12 cellular contexts compared by ENCODE assay signal in the genomic region with DNA sequence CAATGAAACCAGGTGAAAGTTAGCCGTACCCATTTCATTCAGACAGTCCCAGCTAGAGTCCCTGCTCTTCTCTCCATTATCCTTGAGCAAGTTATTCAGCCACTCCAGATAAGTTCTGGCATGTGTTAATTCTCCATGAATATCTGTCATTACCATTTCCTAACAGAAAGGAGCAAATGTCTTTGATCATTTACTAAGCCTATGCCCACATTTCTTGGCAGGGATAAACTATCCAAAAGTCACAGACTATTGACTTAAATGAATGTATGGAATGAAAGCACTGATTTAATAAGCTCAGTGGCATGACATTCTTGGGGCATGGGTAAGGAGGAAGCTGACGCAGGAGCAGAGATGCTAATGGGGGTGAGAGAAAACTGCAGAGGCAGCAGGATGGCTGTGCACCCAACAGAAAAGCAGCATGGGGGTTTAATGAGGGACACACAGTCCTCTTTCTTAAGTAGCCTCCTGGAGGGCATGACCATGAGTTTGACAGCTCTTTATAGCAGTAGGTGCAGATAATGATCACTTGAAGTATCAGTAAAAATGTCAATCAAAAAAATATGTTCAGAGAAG. TPM values are rescaled to one million over a fixed set of nuclear protein-coding genes. Genes with fewer than 3 reads are reported as not detected.
DNase-seq lines count a peak whose midpoint lies in the region; ATAC-seq and TF ChIP-seq lines count a peak whose summit lies in the region.
"Had no signal": no experiment of that assay in that cellular context is flagged by ENCODE, and none has a peak within 500 bp of the region (broad histone marks: within the 10 kb centered on the region; RNA-seq: fewer than 3 reads in every experiment).

No MANE protein-coding gene starts in this region.

- H3K4me3 ChIP-seq in breast epithelium (no peak overlapping the region), fibroblast of mammary gland (ENCODE audit: control insufficient read depth, low read depth, low read length) (no peak overlapping the region), thyroid gland (replicated peaks in 1 of 3) (no peak overlapping the region)
- H3K4me3 ChIP-seq: A549 had no signal

- no peaks in the 10 kb centered on the region for H3K9me3 ChIP-seq in breast epithelium
- no peaks in the 10 kb centered on the region for H3K9me3 ChIP-seq in thyroid gland
- H3K9me3 ChIP-seq: A549 had no signal

- peak; percentile 99 for ATAC-seq in SK-N-SH treated with all-trans-retinoic acid at 6 μM for 48 hours

- H3K27ac Mint-ChIP-seq in MCF 10A (ENCODE audit: low read depth, unreplicated experiment), result no peak overlapping the region
- H3K27ac Mint-ChIP-seq: progenitor cell of endocrine pancreas had no signal

- H3K27ac ChIP-seq in breast epithelium, result no peak overlapping the region
- peak overlapping the region in 2 of 3 donors; percentile 61 to 64 for H3K27ac ChIP-seq in thyroid gland
- H3K27ac ChIP-seq: A549 had no signal

- WGBS in thyroid gland, 2 donors, result 21 to 32% methylated on average over 2 of the region's 2 CpGs

- H3K27me3 ChIP-seq in breast epithelium (no peaks in the 10 kb centered on the region), thyroid gland (no peaks in the 10 kb centered on the region)

- no TSS peak for BruUV-seq in MCF 10A (replicated peaks; lab: Mats Ljungman, UMichigan)

- POLR2A ChIA-PET in MCF 10A (lab: Yijun Ruan, JAX), result interaction anchor here (0.6 to 4.0 kb wide), 4 partner anchors 15 to 25 kb away, joined by 3 to 41 read pairs (median 4); partner anchors contain the start of gene DHCR24

- no peaks in the 10 kb centered on the region for H3K27me3 Mint-ChIP-seq in MCF 10A (ENCODE audit: insufficient read depth, unreplicated experiment)

- intact Hi-C loops in MCF 10A (cut with micrococcal nuclease), result no loop called here
- intact Hi-C loops in breast epithelium (cut with DNase I; ENCODE audit: low total_unique reads), result no loop called here
- intact Hi-C loops in thyroid gland (cut with DNase I), result no loop called here
- intact Hi-C loops in posterior cingulate gyrus (cut with DNase I), result no loop called here

- TF ChIP-seq POLR2A in breast epithelium (IDR thresholded peaks at IDR 0.05), result no peak
- no peak for TF ChIP-seq POLR2A in thyroid gland (IDR thresholded peaks at IDR 0.05)

- H3K9me3 Mint-ChIP-seq in MCF 10A (ENCODE audit: unreplicated experiment), result no peaks in the 10 kb centered on the region

- H3K4me1 ChIP-seq in breast epithelium (no peaks in the 10 kb centered on the region), thyroid gland (peaks cover 14 to 28% of the 10 kb centered on the region in 2 donors)

- H3K36me3 Mint-ChIP-seq in MCF 10A (ENCODE audit: insufficient read depth, unreplicated experiment), result no peaks in the 10 kb centered on the region

- peaks cover 7% of the 10 kb centered on the region for H3K4me1 Mint-ChIP-seq in MCF 10A (ENCODE audit: insufficient read depth, unreplicated experiment)

- CTCF ChIA-PET in MCF 10A (lab: Yijun Ruan, JAX), result interaction anchor here (0.5 to 3.0 kb wide), 5 partner anchors 18 to 1491 kb away, joined by 3 to 15 read pairs (median 3); no protein-coding TSS in a partner anchor

- no peaks in the 10 kb centered on the region for H3K36me3 ChIP-seq in breast epithelium
- H3K36me3 ChIP-seq in thyroid gland, result no peaks in the 10 kb centered on the region

- no peak overlapping the region for H3K4me3 Mint-ChIP-seq in MCF 10A (ENCODE audit: unreplicated experiment)

- DNase-seq in MCF 10A (ENCODE audit: unreplicated experiment), result peak; percentile 35
- DNase-seq in breast epithelium (ENCODE audit: low spot score in 2 of 2), result no peak
- DNase-seq in fibroblast of mammary gland (ENCODE audit: low read depth), result peak; percentile 21
- peak; percentile 24 to 44 for DNase-seq in thyroid gland
- DNase-seq in NCI-H146 (lab: John Stamatoyannopoulos, UW), result no peak
- DNase-seq in DMS153 treated with DMSO at 0.1 percent for 48 hours (lab: John Stamatoyannopoulos, UW; ENCODE audit: unreplicated experiment), result no peak
- no peak for DNase-seq in posterior cingulate gyrus
- DNase-seq: central memory CD4-positive, alpha-beta T cell; NCI-H2029 treated with DMSO at 0.1 percent for 48 hours had no signal

- no peak for TF ChIP-seq CTCF in MCF 10A (IDR thresholded peaks at IDR 0.05; ENCODE audit: unreplicated experiment)
- TF ChIP-seq CTCF in breast epithelium (IDR thresholded peaks at IDR 0.05), result no peak
- no peak for TF ChIP-seq CTCF in fibroblast of mammary gland (conservative IDR thresholded peaks at IDR 0.05; ENCODE audit: control insufficient read depth, insufficient read depth, low read depth, low read length)
- no peak for TF ChIP-seq CTCF in thyroid gland (IDR thresholded peaks at IDR 0.05)

TF ChIP-seq in SK-N-SH treated with all-trans-retinoic acid at 6 μM for 48 hours, 23 proteins besides CTCF, POLR2A, EP300 and RAD21:
- TF ChIP-seq ZNF565 (CRISPR knock-in tag; conservative IDR thresholded peaks at IDR 0.05; ENCODE audit: low read depth) (no peak), CREB5 (CRISPR knock-in tag; IDR thresholded peaks at IDR 0.05; ENCODE audit: low read depth) (0 out of 2 replicates have a peak, but pooled peaks have one; percentile 73), ISL1 (CRISPR knock-in tag; IDR thresholded peaks at IDR 0.05) (peak; percentile 83), ZFP3 (CRISPR knock-in tag; IDR thresholded peaks at IDR 0.05) (peak; percentile 68), PATZ1 (CRISPR knock-in tag; IDR thresholded peaks at IDR 0.05; ENCODE audit: borderline replicate concordance) (no peak)

RNA-seq across cellular contexts. Expression of gene DHCR24, which starts 17.6 kb away (rescaled TPM):
- total RNA-seq in MCF 10A (2022) (126 and 135 TPM in 2 replicates), breast epithelium (100 to 1,000 TPM; 149 to 230 (median 157) TPM), thyroid gland (10 to 100 TPM; 22.4 to 82.2 (median 40.4) TPM)

Comparison
In these comparisons a context has a peak if more than half of its experiments do, and no peak if none do; other contexts are left out.
1. DNase-seq: peak in MCF 10A (single experiment), fibroblast of mammary gland (single experiment) and thyroid gland (2 of 2); none in breast epithelium (0 of 2), NCI-H146 (single experiment), DMS153 treated with DMSO at 0.1 percent for 48 hours (single experiment) and posterior cingulate gyrus (0 of 10).
2. H3K27ac ChIP-seq: peak in thyroid gland (2 of 3); none in breast epithelium (0 of 2).